Comparison of ENCODE assay signal across 17 cellular contexts in the genomic region with DNA sequence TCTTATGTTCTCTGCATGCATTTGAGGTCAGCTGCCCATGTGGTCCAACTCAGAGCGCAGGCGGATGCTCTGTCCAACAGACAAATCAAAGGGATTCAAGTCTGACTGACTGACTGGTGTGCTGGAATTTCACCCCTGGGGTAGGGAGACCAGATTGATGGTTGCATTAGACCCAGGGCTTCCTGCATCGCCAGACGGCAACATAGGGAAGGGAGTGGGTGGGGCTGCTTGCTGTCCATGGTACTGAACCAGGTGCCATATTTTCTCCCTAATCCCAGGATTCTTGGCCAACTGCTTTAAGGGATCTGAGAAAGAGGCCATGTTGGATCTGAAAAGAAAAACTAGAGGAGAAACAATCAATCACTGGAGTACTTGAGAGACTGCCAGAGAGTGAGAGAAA.
A peak's percentile ranks its signal among the peaks of the same experiment; 100 is the strongest.
DNase-seq lines count a peak whose midpoint lies in the region.
"Had no signal": no experiment of that assay in that cellular context is flagged by ENCODE, and none has a peak within 500 bp of the region (broad histone marks: within the 10 kb centered on the region; RNA-seq: fewer than 3 reads in every experiment).

No MANE protein-coding gene starts in this region.

- no peak overlapping the region for H3K27ac ChIP-seq in SJCRH30
- H3K27ac ChIP-seq: HL-60, vagina had no signal

- in situ Hi-C loops in ACHN (cut with HindIII; ENCODE audit: low pct_ligation_motif_present, low pct_unique_long_range_greater_than_20kb, low sequenced_read_pairs), result no loop called here

- H3K4me3 ChIP-seq in H7 (ENCODE audit: insufficient read depth, low read depth, low read length), result no peak overlapping the region
- no peak overlapping the region for H3K4me3 ChIP-seq in SJCRH30
- H3K4me3 ChIP-seq: vagina had no signal

- H3K4me1 ChIP-seq in SJCRH30, result no peaks in the 10 kb centered on the region
- H3K4me1 ChIP-seq: vagina had no signal

- H3K9me3 ChIP-seq in SJCRH30 (replicated peaks), result no peaks in the 10 kb centered on the region
- H3K9me3 ChIP-seq: vagina had no signal

- H3K36me3 ChIP-seq in H7 (replicated peaks; ENCODE audit: control insufficient read depth, insufficient read depth, low read length) (no peaks in the 10 kb centered on the region), SJCRH30 (no peaks in the 10 kb centered on the region)

- DNase-seq in ACHN (peak; percentile 37), H7 (peak; percentile 75), SJCRH30 (peak; percentile 19 to 57), iPS-NIHi7 (ENCODE audit: extremely low spot score) (peak; percentile 82), NCI-H774 (lab: John Stamatoyannopoulos, UW) (no peak), SK-N-DZ (ENCODE audit: low spot score) (no peak), germinal center (ENCODE audit: low spot score) (no peak), NCI-H748 treated with DMSO at 0.1 percent for 48 hours (lab: John Stamatoyannopoulos, UW) (no peak)
- DNase-seq: activated CD4-positive, alpha-beta T cell treated with anti-CD3 and anti-CD28 coated beads for 4 hours; activated CD8-positive, alpha-beta memory T cell treated with anti-CD3 and anti-CD28 coated beads, Interleukin-2, amount 50 U/mL, for 4 hours; activated naive CD4-positive, alpha-beta T cell treated with Interleukin-2 at 50 U/mL for 16 hours; CD8-positive, alpha-beta memory T cell; NCI-H1436; NCI-H2227 treated with DMSO at 0.1 percent for 48 hours; SIG-M5 had no signal

- H3K27me3 ChIP-seq in H7 (ENCODE audit: control insufficient read depth, insufficient read depth, low read length) (no peaks in the 10 kb centered on the region), SJCRH30 (no peaks in the 10 kb centered on the region)
- H3K27me3 ChIP-seq: vagina had no signal

Comparison
In these comparisons a context has a peak if more than half of its experiments do, and no peak if none do; other contexts are left out.
1. DNase-seq: peak in ACHN (single experiment), H7 (single experiment), SJCRH30 (2 of 2) and iPS-NIHi7 (single experiment); none in NCI-H774 (single experiment), SK-N-DZ (single experiment), germinal center (single experiment) and NCI-H748 treated with DMSO at 0.1 percent for 48 hours (single experiment).